Comparison of ENCODE assay signal across 32 cellular contexts in the genomic region with DNA sequence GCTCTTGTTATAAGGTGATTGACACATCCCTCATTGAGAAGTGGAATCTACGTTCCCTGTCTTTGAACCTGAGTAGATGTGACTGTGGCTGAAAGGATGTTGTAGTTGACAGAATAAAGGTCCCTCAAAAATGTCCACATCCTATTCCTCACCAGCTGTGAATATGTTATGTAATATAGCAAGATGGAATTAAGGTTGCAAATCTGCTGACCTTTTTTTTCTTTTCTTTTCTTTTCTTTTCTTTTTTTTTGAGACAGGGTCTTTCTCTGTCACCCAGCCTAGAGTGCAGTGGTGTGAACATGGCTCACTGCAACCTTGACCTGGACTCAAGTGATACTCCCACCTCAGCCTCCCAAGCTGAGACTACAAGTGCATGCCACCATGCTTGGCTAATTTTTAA.
"Had no signal": no experiment of that assay in that cellular context is flagged by ENCODE, and none has a peak within 500 bp of the region (broad histone marks: within the 10 kb centered on the region; RNA-seq: fewer than 3 reads in every experiment).

No MANE protein-coding gene starts in this region.

- H3K36me3 ChIP-seq: adrenal gland, brain microvascular endothelial cell, breast epithelium had no signal

- H3K4me3 ChIP-seq: adrenal gland, body of pancreas, breast epithelium had no signal

- H3K27ac ChIP-seq: adrenal gland, body of pancreas, brain microvascular endothelial cell, breast epithelium had no signal

- H3K27me3 ChIP-seq: adrenal gland, body of pancreas, brain microvascular endothelial cell, breast epithelium had no signal

- H3K4me1 ChIP-seq: breast epithelium had no signal

- ATAC-seq: activated CD8-positive, alpha-beta T cell treated with anti-CD3 and anti-CD28 coated beads for 36 hours; activated naive CD4-positive, alpha-beta T cell treated with anti-CD3 and anti-CD28 coated beads, Interleukin-2, amount 50 U/mL, for 72 hours; activated T-cell treated with anti-CD3 and anti-CD28 coated beads, Interleukin-2, amount 50 U/mL, for 4 hours; activated T-cell treated with anti-CD3 and anti-CD28 coated beads, Interleukin-2, amount 50 U/mL, for 72 hours; activated T-helper 17 cell treated with anti-CD3 and anti-CD28 coated beads, Interleukin-2, amount 50 U/mL, for 72 hours; body of pancreas had no signal

- DNase-seq: activated B cell treated with CpG ODN at 0.5 μM for 24 hours; activated CD4-positive, alpha-beta memory T cell treated with anti-CD3 and anti-CD28 coated beads for 36 hours; activated CD4-positive, alpha-beta T cell treated with anti-CD3 and anti-CD28 coated beads for 4 hours; activated CD4-positive, alpha-beta T cell treated with anti-CD3 and anti-CD28 coated beads, Interleukin-2, amount 10 ng/mL, durations not matched to agents 24 days and 14 days; activated CD4-positive, alpha-beta T cell treated with anti-CD3 and anti-CD28 coated beads, Interleukin-2, amount 50 U/mL, for 1 hour; activated CD4-positive, alpha-beta T cell treated with anti-CD3 and anti-CD28 coated beads, Interleukin-2, amount 50 U/mL, for 4 hours; activated CD4-positive, CD25-positive, alpha-beta regulatory T cell treated with anti-CD3 and anti-CD28 coated beads, Interleukin-2, amount 50 U/mL, for 72 hours; activated CD8-positive, alpha-beta memory T cell treated with anti-CD3 and anti-CD28 coated beads, Interleukin-2, amount 50 U/mL, for 4 hours; activated CD8-positive, alpha-beta T cell treated with anti-CD3 and anti-CD28 coated beads for 36 hours; activated effector memory CD4-positive, alpha-beta T cell treated with anti-CD3 and anti-CD28 coated beads, Interleukin-2, amount 50 U/mL, for 16 hours; activated gamma-delta T cell treated with Interleukin-2 at 50 U/mL for 16 hours; activated naive CD4-positive, alpha-beta T cell; activated naive CD4-positive, alpha-beta T cell treated with anti-CD3 and anti-CD28 coated beads for 36 hours; activated naive CD4-positive, alpha-beta T cell treated with anti-CD3 and anti-CD28 coated beads, Interleukin-2, amount 50 U/mL, for 16 hours; activated naive CD8-positive, alpha-beta T cell treated with anti-CD3 and anti-CD28 coated beads for 36 hours; activated T-cell treated with anti-CD3 and anti-CD28 coated beads for 4 hours; activated T-cell treated with anti-CD3 and anti-CD28 coated beads, Interleukin-2, amount 50 U/mL, for 1 hour; activated T-cell treated with anti-CD3 and anti-CD28 coated beads, Interleukin-2, amount 50 U/mL, for 4 hours; activated T-cell treated with anti-CD3 and anti-CD28 coated beads, Interleukin-2, amount 50 U/mL, for 72 hours; adrenal gland; amniotic stem cell; aorta; body of pancreas; brain microvascular endothelial cell; central memory CD4-positive, alpha-beta T cell; T-helper 2 cell; T-helper 9 cell had no signal

- FAIRE-seq: astrocyte, TTC549 had no signal

- H3K9me3 ChIP-seq: adrenal gland, body of pancreas, breast epithelium had no signal
